ENCODE assay signal across 7 cellular contexts in genomic region chr22:22359465-22359864, GRCh38.
"Had no signal": no experiment of that assay in that cellular context is flagged by ENCODE, and none has a peak within 500 bp of the region (broad histone marks: within the 10 kb centered on the region; RNA-seq: fewer than 3 reads in every experiment).

No MANE protein-coding gene starts in this region.

- FAIRE-seq: HepG2, HTR-8/SVneo had no signal

- H3K27ac ChIP-seq: HL-60, KMS-11 had no signal

- H3K4me2 ChIP-seq: KMS-11 had no signal

- H3K9ac ChIP-seq: KMS-11 had no signal

- DNase-seq: IMR-90, KBM-7, KG1 had no signal

- ATAC-seq: HepG2 had no signal
